In genomic region chr19:13846533-13847032, GRCh38 we compare ENCODE assay signal across 1 cellular context.
TF ChIP-seq lines count a peak whose summit lies in the region.

No MANE protein-coding gene starts in this region.

TF ChIP-seq in K562, 482 proteins besides CTCF, POLR2A, EP300 and RAD21 (continued from another document):
- no peak for TF ChIP-seq NFIC (IDR thresholded peaks at IDR 0.05)
- TF ChIP-seq ESRRA (IDR thresholded peaks at IDR 0.05; ENCODE audit: borderline replicate concordance, low read depth) = peak; percentile 81; the same call in 1 of the 2 replicates
- TF ChIP-seq GMEB1 (CRISPR knock-in tag; IDR thresholded peaks at IDR 0.05) = no peak
- TF ChIP-seq CTCFL (IDR thresholded peaks at IDR 0.05; ENCODE audit: borderline replicate concordance, insufficient read depth, low read depth, low read length, poor library complexity, severe bottlenecking) = no peak
- no peak for TF ChIP-seq RUNX1 (IDR thresholded peaks at IDR 0.05; ENCODE audit: low read depth)
- TF ChIP-seq NCOR1 (IDR thresholded peaks at IDR 0.05) = no peak
- TF ChIP-seq VEZF1 (CRISPR knock-in tag; IDR thresholded peaks at IDR 0.05) = no peak
- TF ChIP-seq PPARD (CRISPR knock-in tag; IDR thresholded peaks at IDR 0.05) = no peak
- TF ChIP-seq TFAP4 (CRISPR knock-in tag; IDR thresholded peaks at IDR 0.05; ENCODE audit: borderline replicate concordance) = peak; percentile 96
- peak; percentile 83 for TF ChIP-seq CCNT2 (IDR thresholded peaks at IDR 0.05; ENCODE audit: borderline replicate concordance, extremely low read depth, insufficient read length, low read depth, low read length)
- peak; percentile 78 for TF ChIP-seq KAT7 (CRISPR knock-in tag; IDR thresholded peaks at IDR 0.05; ENCODE audit: borderline replicate concordance)
- TF ChIP-seq CCAR2 (IDR thresholded peaks at IDR 0.05; ENCODE audit: low read depth, low read length) = no peak
- TF ChIP-seq RBM25 (IDR thresholded peaks at IDR 0.05; ENCODE audit: low read depth, low read length, severe bottlenecking) = no peak
- no peak for TF ChIP-seq ELF1 (tag; IDR thresholded peaks at IDR 0.05)
- TF ChIP-seq ZNF175 (CRISPR knock-in tag; IDR thresholded peaks at IDR 0.05; ENCODE audit: low read depth) = no peak; the same call in none of the 2 replicates
- no peak for TF ChIP-seq BCLAF1 (IDR thresholded peaks at IDR 0.05; ENCODE audit: borderline replicate concordance in 1 of 2, control insufficient read depth in 1 of 2, low read depth in 2 of 2, low read length in 1 of 2)
- TF ChIP-seq POLR2AphosphoS5 (IDR thresholded peaks at IDR 0.05; ENCODE audit: control insufficient read depth, insufficient read depth, low read depth, low read length) = 0 out of 2 replicates have a peak, but pooled peaks have one; percentile 2
- TF ChIP-seq HINFP (tag; conservative IDR thresholded peaks at IDR 0.05; ENCODE audit: low read depth) = no peak
- TF ChIP-seq TCF3 (CRISPR knock-in tag; IDR thresholded peaks at IDR 0.05) = no peak
- no peak for TF ChIP-seq POLR3G (IDR thresholded peaks at IDR 0.05; ENCODE audit: extremely low read depth, insufficient read length, insufficient replicate concordance)
- TF ChIP-seq USF2 (CRISPR knock-in tag; IDR thresholded peaks at IDR 0.05) = no peak
- no peak for TF ChIP-seq KLF10 (CRISPR knock-in tag; IDR thresholded peaks at IDR 0.05)
- no peak for TF ChIP-seq ZNF75A (CRISPR knock-in tag; IDR thresholded peaks at IDR 0.05)
- no peak for TF ChIP-seq ADNP (tag; IDR thresholded peaks at IDR 0.05)
- no peak for TF ChIP-seq ZNF384 (IDR thresholded peaks at IDR 0.05; ENCODE audit: low read depth, low read length)
- no peak for TF ChIP-seq MAFK (IDR thresholded peaks at IDR 0.05; ENCODE audit: low read length)
- TF ChIP-seq ZNF277 (CRISPR knock-in tag; IDR thresholded peaks at IDR 0.05; ENCODE audit: borderline replicate concordance) = no peak
- TF ChIP-seq ZNF174 (CRISPR knock-in tag; IDR thresholded peaks at IDR 0.05) = no peak
- no peak for TF ChIP-seq SP2 (IDR thresholded peaks at IDR 0.05; ENCODE audit: extremely low read depth, low read depth, low read length, poor library complexity, severe bottlenecking)
- TF ChIP-seq NBN (IDR thresholded peaks at IDR 0.05; ENCODE audit: low read depth) = no peak
- no peak for TF ChIP-seq ZBTB8A (IDR thresholded peaks at IDR 0.05; ENCODE audit: partially characterized antibody)
